8 cellular contexts compared by ENCODE assay signal in genomic region chr2:241391892-241392665, GRCh38. TPM values are rescaled to one million over a fixed set of nuclear protein-coding genes. Genes with fewer than 3 reads are reported as not detected.
DNase-seq lines count a peak whose midpoint lies in the region; ATAC-seq and TF ChIP-seq lines count a peak whose summit lies in the region.

No MANE protein-coding gene starts in this region.

- H3K27me3 ChIP-seq in tibial artery (no peaks in the 10 kb centered on the region), uterus (no peaks in the 10 kb centered on the region)

- peaks cover 0 to 5% (median 4%) of the 10 kb centered on the region in 4 donors for H3K4me1 ChIP-seq in tibial artery
- H3K4me1 ChIP-seq in uterus = no peaks in the 10 kb centered on the region

- in situ Hi-C loops in SK-MEL-5 (cut with HindIII; ENCODE audit: low pct_unique_long_range_greater_than_20kb, low sequenced_read_pairs) = no loop called here

- peak; percentile 46 for TF ChIP-seq CTCF in AG04449 (IDR thresholded peaks at IDR 0.05; ENCODE audit: insufficient read depth, low read length, missing control alignments)
- peak; percentile 51; the same call in 1 of the 2 replicates for TF ChIP-seq CTCF in GM12875 (IDR thresholded peaks at IDR 0.05; ENCODE audit: borderline replicate concordance, insufficient read depth, low read depth, low read length)
- peak; percentile 41 to 45 for TF ChIP-seq CTCF in tibial artery (IDR thresholded peaks at IDR 0.05)
- peak in 1 of 4 experiments; percentile 27 for TF ChIP-seq CTCF in uterus (IDR thresholded peaks at IDR 0.05)

- H3K9me3 ChIP-seq in tibial artery = no peaks in the 10 kb centered on the region
- H3K9me3 ChIP-seq in uterus = no peaks in the 10 kb centered on the region

- no peak overlapping the region for H3K4me3 ChIP-seq in AG04449 (ENCODE audit: low read depth, low read length)
- H3K4me3 ChIP-seq in GM12875 (ENCODE audit: low read depth, low read length) = no peak overlapping the region
- no peak overlapping the region for H3K4me3 ChIP-seq in tibial artery
- no peak overlapping the region for H3K4me3 ChIP-seq in uterus

- H3K27ac ChIP-seq in tibial artery = no peak overlapping the region
- no peak overlapping the region for H3K27ac ChIP-seq in uterus

- CTCF ChIA-PET in AG04449 (lab: Yijun Ruan, JAX) = interaction anchor here (0.7 to 1.7 kb wide), 8 partner anchors 9 to 541 kb away, joined by 3 to 5 read pairs (median 3); no protein-coding TSS in a partner anchor

- no peak for ATAC-seq in HG02623 (IDR thresholded peaks at IDR 0.05; ENCODE audit: unreplicated experiment)

- TF ChIP-seq POLR2A in uterus (IDR thresholded peaks at IDR 0.05) = no peak

- intact Hi-C loops in head of caudate nucleus (cut with DNase I) (no loop called here), tibial artery (cut with DNase I; ENCODE audit: low total_unique reads) (no loop called here), uterus (cut with DNase I; ENCODE audit: low total_unique reads) (no loop called here)

- POLR2A ChIA-PET in AG04449 (lab: Yijun Ruan, JAX) = no interaction called here

- H3K36me3 ChIP-seq in tibial artery (peaks cover 0 to 9% (median 5%) of the 10 kb centered on the region in 3 donors), uterus (no peaks in the 10 kb centered on the region)

- DNase-seq in AG04449 (ENCODE audit: low read depth, low spot score) (no peak), SK-MEL-5 (ENCODE audit: low read depth, low spot score) (peak; percentile 83), head of caudate nucleus (peak in 27 of 42 donors; percentile 28 to 85 (median 60)), tibial artery (peak in 1 of 2 donors; percentile 26), NCI-H1105 treated with DMSO at 0.1 percent for 48 hours (lab: John Stamatoyannopoulos, UW) (no peak), uterus (no peak)

RNA-seq across cellular contexts. Expression of gene FARP2, which starts 36.0 kb away (rescaled TPM):
- total RNA-seq in SK-MEL-5 (2014; rRNA removed; shearing (Covaris generic)) = 335 and 344 TPM in 2 replicates
- 246 and 315 TPM in 2 replicates for polyA plus RNA-seq in SK-MEL-5 (2015; cell fraction: cytosol; rRNA removed)
- 499 and 550 TPM in 2 replicates for polyA plus RNA-seq in SK-MEL-5 (2015; cell fraction: nucleus; rRNA removed)
- 10 to 100 TPM; 20.0 to 92.0 (median 40.6) TPM for total RNA-seq in uterus

Comparison
In these comparisons a context has a peak if more than half of its experiments do, and no peak if none do; other contexts are left out.
1. DNase-seq: peak in SK-MEL-5 (single experiment) and head of caudate nucleus (27 of 42); none in AG04449 (single experiment), NCI-H1105 treated with DMSO at 0.1 percent for 48 hours (single experiment) and uterus (0 of 2).